ENCODE assay signal across 8 cellular contexts in the genomic region with DNA sequence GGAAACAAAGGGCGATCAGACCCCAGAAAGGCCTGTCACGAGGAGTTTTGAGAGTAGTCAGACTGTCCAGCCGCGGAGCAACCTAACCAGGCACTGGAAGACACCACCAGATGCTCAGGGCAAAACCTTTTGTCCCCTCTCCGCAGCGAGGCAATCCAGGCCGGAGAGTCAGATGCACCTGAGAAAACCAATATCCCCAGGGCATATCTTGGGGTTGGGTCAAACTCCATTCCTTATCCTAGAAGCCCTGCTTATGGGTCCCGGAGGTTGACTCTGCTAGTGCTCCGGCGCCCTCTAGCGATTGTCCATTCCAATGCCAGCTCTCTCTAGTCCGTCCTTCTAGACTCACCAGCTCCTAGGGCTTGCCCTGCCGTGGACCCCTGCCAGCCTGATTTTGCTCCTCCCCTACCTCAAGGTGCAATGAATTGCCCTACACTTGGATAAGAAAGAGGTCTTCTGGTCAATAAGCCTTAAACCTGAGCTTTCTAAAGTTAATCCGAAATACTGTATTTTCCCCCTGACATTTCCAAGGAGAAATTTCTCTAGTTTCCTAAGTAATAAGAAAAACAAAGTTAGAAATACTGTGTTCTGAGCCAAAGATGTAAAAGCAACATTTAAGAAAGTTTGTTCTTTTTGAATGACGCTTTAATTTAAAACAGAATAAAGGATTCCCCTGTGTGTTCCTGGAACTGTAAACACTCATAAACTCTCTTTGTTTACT. TPM values are rescaled to one million over a fixed set of nuclear protein-coding genes. Genes with fewer than 3 reads are reported as not detected.
DNase-seq lines count a peak whose midpoint lies in the region; ATAC-seq and TF ChIP-seq lines count a peak whose summit lies in the region.

No MANE protein-coding gene starts in this region.

- peak in 2 of 3 donors; percentile 3 to 60 for DNase-seq in CD4-positive, CD25-positive, alpha-beta regulatory T cell
- DNase-seq in HL-60 (ENCODE audit: low read depth in 1 of 2, low spot score in 1 of 2) (peak; percentile 34 to 75), NCI-H82 (lab: John Stamatoyannopoulos, UW) (peak; percentile 96), epithelial cell of esophagus (ENCODE audit: low read depth) (peak; percentile 87), middle frontal gyrus (ENCODE audit: extremely low spot score, low spot score) (peak; percentile 62)
- DNase-seq in activated CD8-positive, alpha-beta T cell treated with anti-CD3 and anti-CD28 coated beads for 36 hours: peak; percentile 84
- DNase-seq in stimulated activated effector memory CD8-positive, alpha-beta T cell treated with anti-CD3 and anti-CD28 coated beads, Interleukin-12 subunit alpha, Interleukin-12 subunit beta, amount 100 ng/mL, for 72 hours (ENCODE audit: low spot score in 2 of 2): peak; percentile 25 to 74

- TF ChIP-seq CTCF in HL-60 (IDR thresholded peaks at IDR 0.05; ENCODE audit: insufficient read depth, low read length) (peak; percentile 89), epithelial cell of esophagus (IDR thresholded peaks at IDR 0.05; ENCODE audit: insufficient read depth, low read depth, low read length, missing control alignments) (peak; percentile 95)
- peak; percentile 73 for TF ChIP-seq CTCF in activated CD8-positive, alpha-beta T cell treated with anti-CD3 and anti-CD28 coated beads for 36 hours (IDR thresholded peaks at IDR 0.05)

- H3K4me1 ChIP-seq in CD4-positive, CD25-positive, alpha-beta regulatory T cell (ENCODE audit: control insufficient read depth, insufficient read depth, low read length, poor library complexity, severe bottlenecking): no peaks in the 10 kb centered on the region

- CTCF ChIA-PET in activated CD8-positive, alpha-beta T cell treated with anti-CD3 and anti-CD28 coated beads for 36 hours (lab: Charles Lee): interaction anchor here (0.6 to 2.6 kb wide), 15 partner anchors 9 to 996 kb away, joined by 3 to 21 read pairs (median 3); no protein-coding TSS in a partner anchor

- H3K27ac Mint-ChIP-seq in CD4-positive, CD25-positive, alpha-beta regulatory T cell: no peak overlapping the region
- H3K27ac Mint-ChIP-seq in activated CD8-positive, alpha-beta T cell treated with anti-CD3 and anti-CD28 coated beads for 36 hours: no peak overlapping the region
- H3K27ac Mint-ChIP-seq in stimulated activated effector memory CD8-positive, alpha-beta T cell treated with anti-CD3 and anti-CD28 coated beads, Interleukin-12 subunit alpha, Interleukin-12 subunit beta, amount 100 ng/mL, for 72 hours: no peak overlapping the region

- ATAC-seq in CD4-positive, CD25-positive, alpha-beta regulatory T cell (ENCODE audit: low read depth in 2 of 2): peak; percentile 37
- peak; percentile 90 for ATAC-seq in GM19438 (IDR thresholded peaks at IDR 0.05; ENCODE audit: low read depth, unreplicated experiment)
- ATAC-seq in activated CD8-positive, alpha-beta T cell treated with anti-CD3 and anti-CD28 coated beads for 36 hours: peak; percentile 65
- ATAC-seq in stimulated activated effector memory CD8-positive, alpha-beta T cell treated with anti-CD3 and anti-CD28 coated beads, Interleukin-12 subunit alpha, Interleukin-12 subunit beta, amount 100 ng/mL, for 72 hours: peak; percentile 67

- POLR2A ChIA-PET in activated CD8-positive, alpha-beta T cell treated with anti-CD3 and anti-CD28 coated beads for 36 hours (lab: Charles Lee): no interaction called here

- H3K36me3 ChIP-seq in CD4-positive, CD25-positive, alpha-beta regulatory T cell (ENCODE audit: control insufficient read depth, insufficient read depth, low read length): no peaks in the 10 kb centered on the region

- no peak overlapping the region for H3K27ac ChIP-seq in CD4-positive, CD25-positive, alpha-beta regulatory T cell (ENCODE audit: insufficient read depth, low read length, poor library complexity, severe bottlenecking)
- no peak overlapping the region for H3K27ac ChIP-seq in HL-60 (replicated peaks)

- no peak overlapping the region for H3K4me3 ChIP-seq in CD4-positive, CD25-positive, alpha-beta regulatory T cell (ENCODE audit: low read depth, low read length)
- H3K4me3 ChIP-seq in HL-60 (replicated peaks; ENCODE audit: insufficient read depth, low read length) (no peak overlapping the region), epithelial cell of esophagus (ENCODE audit: low read length) (no peak overlapping the region)

- peaks cover 0 to 6% (median 2%) of the 10 kb centered on the region in 4 donors for H3K4me1 Mint-ChIP-seq in CD4-positive, CD25-positive, alpha-beta regulatory T cell
- peaks cover 3% of the 10 kb centered on the region for H3K4me1 Mint-ChIP-seq in activated CD8-positive, alpha-beta T cell treated with anti-CD3 and anti-CD28 coated beads for 36 hours (ENCODE audit: low read depth)
- peaks cover 2% of the 10 kb centered on the region for H3K4me1 Mint-ChIP-seq in stimulated activated effector memory CD8-positive, alpha-beta T cell treated with anti-CD3 and anti-CD28 coated beads, Interleukin-12 subunit alpha, Interleukin-12 subunit beta, amount 100 ng/mL, for 72 hours

- peaks cover 0 to 2% (median 0%) of the 10 kb centered on the region in 7 donors for H3K9me3 Mint-ChIP-seq in CD4-positive, CD25-positive, alpha-beta regulatory T cell
- no peaks in the 10 kb centered on the region for H3K9me3 Mint-ChIP-seq in activated CD8-positive, alpha-beta T cell treated with anti-CD3 and anti-CD28 coated beads for 36 hours
- no peaks in the 10 kb centered on the region for H3K9me3 Mint-ChIP-seq in stimulated activated effector memory CD8-positive, alpha-beta T cell treated with anti-CD3 and anti-CD28 coated beads, Interleukin-12 subunit alpha, Interleukin-12 subunit beta, amount 100 ng/mL, for 72 hours

- H3K9me3 ChIP-seq in CD4-positive, CD25-positive, alpha-beta regulatory T cell (ENCODE audit: control insufficient read depth in 2 of 2, low read length in 2 of 2): no peaks in the 10 kb centered on the region

- H3K27me3 Mint-ChIP-seq in CD4-positive, CD25-positive, alpha-beta regulatory T cell: peaks cover 40% of the 10 kb centered on the region
- H3K27me3 Mint-ChIP-seq in activated CD8-positive, alpha-beta T cell treated with anti-CD3 and anti-CD28 coated beads for 36 hours: peaks cover 47% of the 10 kb centered on the region

- no peaks in the 10 kb centered on the region for H3K36me3 Mint-ChIP-seq in CD4-positive, CD25-positive, alpha-beta regulatory T cell
- H3K36me3 Mint-ChIP-seq in activated CD8-positive, alpha-beta T cell treated with anti-CD3 and anti-CD28 coated beads for 36 hours (ENCODE audit: low read depth): peaks cover under 1% of the 10 kb centered on the region
- H3K36me3 Mint-ChIP-seq in stimulated activated effector memory CD8-positive, alpha-beta T cell treated with anti-CD3 and anti-CD28 coated beads, Interleukin-12 subunit alpha, Interleukin-12 subunit beta, amount 100 ng/mL, for 72 hours: no peaks in the 10 kb centered on the region

- intact Hi-C loops in activated CD8-positive, alpha-beta T cell treated with anti-CD3 and anti-CD28 coated beads for 36 hours (cut with micrococcal nuclease): loop anchor here (5.0 kb wide), 1 partner anchor 232 kb away; no protein-coding TSS in a partner anchor

- no peak overlapping the region for H3K4me3 Mint-ChIP-seq in CD4-positive, CD25-positive, alpha-beta regulatory T cell
- no peak overlapping the region for H3K4me3 Mint-ChIP-seq in activated CD8-positive, alpha-beta T cell treated with anti-CD3 and anti-CD28 coated beads for 36 hours
- no peak overlapping the region for H3K4me3 Mint-ChIP-seq in stimulated activated effector memory CD8-positive, alpha-beta T cell treated with anti-CD3 and anti-CD28 coated beads, Interleukin-12 subunit alpha, Interleukin-12 subunit beta, amount 100 ng/mL, for 72 hours

- H3K27me3 ChIP-seq in CD4-positive, CD25-positive, alpha-beta regulatory T cell (ENCODE audit: control insufficient read depth, insufficient read depth, low read length): peaks cover 16% of the 10 kb centered on the region
- H3K27me3 ChIP-seq in HL-60 (ENCODE audit: insufficient read depth, poor library complexity, severe bottlenecking): peaks cover 8% of the 10 kb centered on the region

RNA-seq across cellular contexts. Expression of gene CPNE4, which starts 5.5 kb away (rescaled TPM):
- not detected for total RNA-seq in CD4-positive, CD25-positive, alpha-beta regulatory T cell
- not detected for polyA plus RNA-seq in CD4-positive, CD25-positive, alpha-beta regulatory T cell
- not detected for total RNA-seq in activated CD8-positive, alpha-beta T cell treated with anti-CD3 and anti-CD28 coated beads for 36 hours

Comparison
In these comparisons a context has a peak if more than half of its experiments do, and no peak if none do; other contexts are left out.
1. ATAC-seq: peak in every context shown above with its lines; median percentile 90 in GM19438; 67 in stimulated activated effector memory CD8-positive, alpha-beta T cell treated with anti-CD3 and anti-CD28 coated beads, Interleukin-12 subunit alpha, Interleukin-12 subunit beta, amount 100 ng/mL, for 72 hours; 65 in activated CD8-positive, alpha-beta T cell treated with anti-CD3 and anti-CD28 coated beads for 36 hours; 37 in CD4-positive, CD25-positive, alpha-beta regulatory T cell.
2. DNase-seq: peak in every context shown above with its lines; median percentile 96 in NCI-H82; 87 in epithelial cell of esophagus; 84 in activated CD8-positive, alpha-beta T cell treated with anti-CD3 and anti-CD28 coated beads for 36 hours; 62 in middle frontal gyrus; 54 in HL-60; 50 in stimulated activated effector memory CD8-positive, alpha-beta T cell treated with anti-CD3 and anti-CD28 coated beads, Interleukin-12 subunit alpha, Interleukin-12 subunit beta, amount 100 ng/mL, for 72 hours; 32 in CD4-positive, CD25-positive, alpha-beta regulatory T cell.